Comparison of ENCODE assay signal across 8 cellular contexts in genomic region chr19:2455481-2456300, GRCh38. TPM values are rescaled to one million over a fixed set of nuclear protein-coding genes. Genes with fewer than 3 reads are reported as not detected.
DNase-seq lines count a peak whose midpoint lies in the region; ATAC-seq and TF ChIP-seq lines count a peak whose summit lies in the region.

No MANE protein-coding gene starts in this region.

- H3K9me3 Mint-ChIP-seq in CD4-positive, alpha-beta T cell: no peaks in the 10 kb centered on the region
- no peaks in the 10 kb centered on the region for H3K9me3 Mint-ChIP-seq in activated T-helper 1 cell treated with anti-CD3 and anti-CD28 coated beads, Interleukin-12 subunit alpha, Interleukin-12 subunit beta, Interleukin-2, Interleukin-4 antibody, amounts not matched to agents 30 ng/mL and 10 ng/mL and 1 ng/mL, durations not matched to agents 14 hours and 24 hours and 36 hours

- H4K20me1 ChIP-seq in Karpas-422 (ENCODE audit: insufficient read depth, low read depth, low read length): peaks cover 37% of the 10 kb centered on the region

- H3K4me1 Mint-ChIP-seq in CD4-positive, alpha-beta T cell (ENCODE audit: low read depth): peaks cover 13% of the 10 kb centered on the region
- peaks cover 23% of the 10 kb centered on the region for H3K4me1 Mint-ChIP-seq in activated T-helper 1 cell treated with anti-CD3 and anti-CD28 coated beads, Interleukin-12 subunit alpha, Interleukin-12 subunit beta, Interleukin-2, Interleukin-4 antibody, amounts not matched to agents 30 ng/mL and 10 ng/mL and 1 ng/mL, durations not matched to agents 14 hours and 24 hours and 36 hours (ENCODE audit: low read depth)

- H3K4me3 ChIP-seq in Karpas-422 (ENCODE audit: low read length): peak overlapping the region; percentile 100
- peak overlapping the region; percentile 93 for H3K4me3 ChIP-seq in fibroblast of villous mesenchyme (ENCODE audit: low read depth, low read length)

- peak overlapping the region; percentile 98 for H3K4me2 ChIP-seq in Karpas-422 (ENCODE audit: low read depth, low read length, poor library complexity, severe bottlenecking)

- H3K9me3 ChIP-seq in CD4-positive, alpha-beta T cell (ENCODE audit: control insufficient read depth, low read length): no peaks in the 10 kb centered on the region
- H3K9me3 ChIP-seq in Karpas-422 (ENCODE audit: low read length): no peaks in the 10 kb centered on the region

- intact Hi-C loops in CD4-positive, alpha-beta T cell (cut with DNase I, micrococcal nuclease): loop anchor here (2.0 to 5.0 kb wide), 2 partner anchors 219 to 287 kb away; partner anchors contain the start of genes PLEKHJ1 (in 1 of the 2), SF3A2 (in 1 of the 2) and SLC39A3 (in 1 of the 2)
- intact Hi-C loops in activated T-helper 1 cell treated with anti-CD3 and anti-CD28 coated beads, Interleukin-12 subunit alpha, Interleukin-12 subunit beta, Interleukin-2, Interleukin-4 antibody, amounts not matched to agents 30 ng/mL and 10 ng/mL and 1 ng/mL, durations not matched to agents 14 hours and 24 hours and 36 hours (cut with micrococcal nuclease): loop anchor here (1.0 to 2.0 kb wide), 2 partner anchors 19 to 28 kb away; partner anchors contain the start of gene TIMM13
- intact Hi-C loops in posterior vena cava (cut with DNase I): no loop called here

- H3K4me3 Mint-ChIP-seq in CD4-positive, alpha-beta T cell: peak overlapping the region; percentile 85
- peak overlapping the region; percentile 87 for H3K4me3 Mint-ChIP-seq in activated T-helper 1 cell treated with anti-CD3 and anti-CD28 coated beads, Interleukin-12 subunit alpha, Interleukin-12 subunit beta, Interleukin-2, Interleukin-4 antibody, amounts not matched to agents 30 ng/mL and 10 ng/mL and 1 ng/mL, durations not matched to agents 14 hours and 24 hours and 36 hours

- H3K9ac ChIP-seq in Karpas-422 (ENCODE audit: low read length): peak overlapping the region; percentile 100

- POLR2A ChIA-PET in CD4-positive, alpha-beta T cell (lab: Charles Lee): interaction anchor here (1.3 to 3.8 kb wide), 6 partner anchors 21 to 220 kb away, joined by 3 to 45 read pairs (median 5); partner anchors contain the start of genes GADD45B, PLEKHJ1 and TIMM13

- H3K9me2 ChIP-seq in Karpas-422 (replicated peaks; ENCODE audit: insufficient read depth, low read length): no peaks in the 10 kb centered on the region

- no peaks in the 10 kb centered on the region for H3K27me3 ChIP-seq in CD4-positive, alpha-beta T cell (ENCODE audit: control insufficient read depth, insufficient read depth, low read length)
- no peaks in the 10 kb centered on the region for H3K27me3 ChIP-seq in Karpas-422 (ENCODE audit: low read length)

- no peaks in the 10 kb centered on the region for H3K27me3 Mint-ChIP-seq in CD4-positive, alpha-beta T cell
- H3K27me3 Mint-ChIP-seq in activated T-helper 1 cell treated with anti-CD3 and anti-CD28 coated beads, Interleukin-12 subunit alpha, Interleukin-12 subunit beta, Interleukin-2, Interleukin-4 antibody, amounts not matched to agents 30 ng/mL and 10 ng/mL and 1 ng/mL, durations not matched to agents 14 hours and 24 hours and 36 hours (ENCODE audit: insufficient read depth): no peaks in the 10 kb centered on the region

- peaks cover 32% of the 10 kb centered on the region for H3K4me1 ChIP-seq in Karpas-422 (ENCODE audit: low read length)

- H2AFZ ChIP-seq in Karpas-422 (ENCODE audit: low read length): 0 out of 2 replicates have a peak overlapping the region, but pooled peaks have one; percentile 5

- peak in 5 of 10 experiments; percentile 19 to 48 (median 23) for DNase-seq in CD4-positive, alpha-beta T cell
- DNase-seq in Karpas-422 (peak; percentile 75), fibroblast of villous mesenchyme (ENCODE audit: low read depth) (no peak), posterior vena cava (ENCODE audit: low spot score) (peak; percentile 84), NK-92 (lab: John Stamatoyannopoulos, UW; ENCODE audit: unreplicated experiment) (no peak), kidney glomerular epithelial cell (lab: John Stamatoyannopoulos, UW) (no peak)
- peak; percentile 37 for DNase-seq in activated T-helper 1 cell treated with anti-CD3 and anti-CD28 coated beads, Interleukin-12 subunit alpha, Interleukin-12 subunit beta, Interleukin-2, Interleukin-4 antibody, amounts not matched to agents 30 ng/mL and 10 ng/mL and 1 ng/mL, durations not matched to agents 14 hours and 24 hours and 36 hours (ENCODE audit: low spot score)

- no peak overlapping the region for H3K27ac ChIP-seq in CD4-positive, alpha-beta T cell (ENCODE audit: low read depth, low read length)
- H3K27ac ChIP-seq in Karpas-422 (ENCODE audit: low read length): peak overlapping the region; percentile 82

- peak; percentile 33 for ATAC-seq in CD4-positive, alpha-beta T cell (ENCODE audit: poor library complexity)
- peak; percentile 32 for ATAC-seq in GM19467 (IDR thresholded peaks at IDR 0.05; ENCODE audit: unreplicated experiment)

- peak overlapping the region; percentile 42 for H3K27ac Mint-ChIP-seq in CD4-positive, alpha-beta T cell
- H3K27ac Mint-ChIP-seq in activated T-helper 1 cell treated with anti-CD3 and anti-CD28 coated beads, Interleukin-12 subunit alpha, Interleukin-12 subunit beta, Interleukin-2, Interleukin-4 antibody, amounts not matched to agents 30 ng/mL and 10 ng/mL and 1 ng/mL, durations not matched to agents 14 hours and 24 hours and 36 hours: peak overlapping the region; percentile 84

- no peaks in the 10 kb centered on the region for H3K36me3 Mint-ChIP-seq in CD4-positive, alpha-beta T cell (ENCODE audit: low read depth)
- peaks cover 8% of the 10 kb centered on the region for H3K36me3 Mint-ChIP-seq in activated T-helper 1 cell treated with anti-CD3 and anti-CD28 coated beads, Interleukin-12 subunit alpha, Interleukin-12 subunit beta, Interleukin-2, Interleukin-4 antibody, amounts not matched to agents 30 ng/mL and 10 ng/mL and 1 ng/mL, durations not matched to agents 14 hours and 24 hours and 36 hours (ENCODE audit: low read depth)

- CTCF ChIA-PET in CD4-positive, alpha-beta T cell (lab: Charles Lee): interaction anchor here (1.1 to 2.0 kb wide), 2 partner anchors 156 to 181 kb away, joined by 3 to 9 read pairs; no protein-coding TSS in a partner anchor

- peaks cover 62% of the 10 kb centered on the region for H3K79me2 ChIP-seq in Karpas-422 (ENCODE audit: low read length)

- H3K36me3 ChIP-seq in Karpas-422 (ENCODE audit: insufficient read depth, low read length): no peaks in the 10 kb centered on the region

- no peak for TF ChIP-seq CTCF in CD4-positive, alpha-beta T cell (IDR thresholded peaks at IDR 0.05)
- TF ChIP-seq CTCF in fibroblast of villous mesenchyme (IDR thresholded peaks at IDR 0.05; ENCODE audit: insufficient read depth, low read depth, low read length): no peak

RNA-seq across cellular contexts. Expression of gene LMNB2, which starts 1.1 kb away (rescaled TPM):
- total RNA-seq in CD4-positive, alpha-beta T cell: 1 to 10 TPM; 9.7 to 10.0 TPM
- total RNA-seq in Karpas-422 (2014; rRNA removed; shearing (Covaris generic); ENCODE audit: low replicate concordance): 20.8 and 80.2 TPM in 2 replicates
- total RNA-seq in activated T-helper 1 cell treated with anti-CD3 and anti-CD28 coated beads, Interleukin-12 subunit alpha, Interleukin-12 subunit beta, Interleukin-2, Interleukin-4 antibody, amounts not matched to agents 30 ng/mL and 10 ng/mL and 1 ng/mL, durations not matched to agents 14 hours and 24 hours and 36 hours: 109 and 116 TPM in 2 replicates
- 58.6 and 92.0 TPM in 2 replicates for total RNA-seq in fibroblast of villous mesenchyme
- 10 to 100 TPM; 14.4 to 17.9 TPM for total RNA-seq in posterior vena cava

RNA-seq across cellular contexts. Expression of gene GADD45B, which starts 20.2 kb away (rescaled TPM):
- 100 to 1,000 TPM; 284 to 285 TPM for total RNA-seq in CD4-positive, alpha-beta T cell
- 8.6 and 11.0 TPM in 2 replicates for total RNA-seq in Karpas-422 (2014; rRNA removed; shearing (Covaris generic); ENCODE audit: low replicate concordance)
- 129 and 132 TPM in 2 replicates for total RNA-seq in activated T-helper 1 cell treated with anti-CD3 and anti-CD28 coated beads, Interleukin-12 subunit alpha, Interleukin-12 subunit beta, Interleukin-2, Interleukin-4 antibody, amounts not matched to agents 30 ng/mL and 10 ng/mL and 1 ng/mL, durations not matched to agents 14 hours and 24 hours and 36 hours
- total RNA-seq in fibroblast of villous mesenchyme (54.8 and 70.9 TPM in 2 replicates), posterior vena cava (100 to 1,000 TPM; 120 to 160 TPM)

RNA-seq across cellular contexts. Expression of gene TIMM13, which starts 28.3 kb away (rescaled TPM):
- total RNA-seq in CD4-positive, alpha-beta T cell: 10 to 100 TPM; 17.3 to 22.3 TPM
- total RNA-seq in Karpas-422 (2014; rRNA removed; shearing (Covaris generic); ENCODE audit: low replicate concordance): 49.3 and 66.5 TPM in 2 replicates
- total RNA-seq in activated T-helper 1 cell treated with anti-CD3 and anti-CD28 coated beads, Interleukin-12 subunit alpha, Interleukin-12 subunit beta, Interleukin-2, Interleukin-4 antibody, amounts not matched to agents 30 ng/mL and 10 ng/mL and 1 ng/mL, durations not matched to agents 14 hours and 24 hours and 36 hours: 178 and 185 TPM in 2 replicates
- total RNA-seq in fibroblast of villous mesenchyme (24.2 and 34.8 TPM in 2 replicates), posterior vena cava (10 to 100 TPM; 32.8 to 37.2 TPM)

Comparison
In these comparisons a context has a peak if more than half of its experiments do, and no peak if none do; other contexts are left out.
1. DNase-seq: peak in Karpas-422 (single experiment), activated T-helper 1 cell treated with anti-CD3 and anti-CD28 coated beads, Interleukin-12 subunit alpha, Interleukin-12 subunit beta, Interleukin-2, Interleukin-4 antibody, amounts not matched to agents 30 ng/mL and 10 ng/mL and 1 ng/mL, durations not matched to agents 14 hours and 24 hours and 36 hours (single experiment) and posterior vena cava (single experiment); none in fibroblast of villous mesenchyme (single experiment), NK-92 (single experiment) and kidney glomerular epithelial cell (single experiment).
2. intact Hi-C loops: an anchor here in CD4-positive, alpha-beta T cell (2.0 to 5.0 kb wide) and activated T-helper 1 cell treated with anti-CD3 and anti-CD28 coated beads, Interleukin-12 subunit alpha, Interleukin-12 subunit beta, Interleukin-2, Interleukin-4 antibody, amounts not matched to agents 30 ng/mL and 10 ng/mL and 1 ng/mL, durations not matched to agents 14 hours and 24 hours and 36 hours (1.0 to 2.0 kb wide); none called in posterior vena cava.